ENCODE assay signal across 32 cellular contexts in genomic region chr3:9861626-9862130, GRCh38. TPM values are rescaled to one million over a fixed set of nuclear protein-coding genes. Genes with fewer than 3 reads are reported as not detected.
DNase-seq lines count a peak whose midpoint lies in the region; ATAC-seq, FAIRE-seq and TF ChIP-seq lines count a peak whose summit lies in the region.
"Had no signal": no experiment of that assay in that cellular context is flagged by ENCODE, and none has a peak within 500 bp of the region (broad histone marks: within the 10 kb centered on the region; RNA-seq: fewer than 3 reads in every experiment).

No MANE protein-coding gene starts in this region.

- H3K27ac ChIP-seq in HepG2 (ENCODE audit: extremely low read length, insufficient read depth, low read length) = no peak overlapping the region
- no peak overlapping the region for H3K27ac ChIP-seq in right lobe of liver
- peak overlapping the region; percentile 67 for H3K27ac ChIP-seq in lower lobe of right lung
- no peak overlapping the region for H3K27ac ChIP-seq in thyroid gland
- H3K27ac ChIP-seq: SK-N-MC had no signal

- FAIRE-seq in HepG2 (lab: Jason Lieb, UNC) = no peak
- FAIRE-seq: bronchial epithelial cell, frontal cortex, G401.6, islet of Langerhans had no signal

- H3K27me3 ChIP-seq in HepG2 (ENCODE audit: control insufficient read depth in 1 of 2, insufficient read depth in 2 of 2, low read length in 2 of 2) (peaks cover 0 to 12% of the 10 kb centered on the region in 2 experiments; a peak in 2 of 5 replicates), right lobe of liver (no peaks in the 10 kb centered on the region), lower lobe of right lung (ENCODE audit: low read depth) (no peaks in the 10 kb centered on the region), thyroid gland (no peaks in the 10 kb centered on the region)

- peak overlapping the region; percentile 80 for H3K4me2 ChIP-seq in HepG2 (ENCODE audit: low read depth, low read length)

- intact Hi-C loops in HepG2 (cut with micrococcal nuclease; ENCODE audit: unreplicated experiment) = loop anchor here (1.0 to 2.0 kb wide), 5 partner anchors 17 to 86 kb away; partner anchors contain the start of gene JAGN1
- intact Hi-C loops in right lobe of liver (cut with DNase I) = no loop called here
- intact Hi-C loops in lower lobe of right lung (cut with DNase I) = no loop called here
- intact Hi-C loops in posterior vena cava (cut with DNase I) = no loop called here
- intact Hi-C loops in thyroid gland (cut with DNase I) = no loop called here

- TF ChIP-seq EP300 in HepG2 (IDR thresholded peaks at IDR 0.05; ENCODE audit: low read depth in 2 of 2, low read length in 2 of 2) = no peak
- TF ChIP-seq EP300 in HepG2 (CRISPR knock-in tag; IDR thresholded peaks at IDR 0.05; ENCODE audit: borderline replicate concordance) = no peak

- H3K36me3 ChIP-seq in HepG2 (replicated peaks in 1 of 2; ENCODE audit: control insufficient read depth in 1 of 2, insufficient read depth in 2 of 2, low read length in 2 of 2) (no peaks in the 10 kb centered on the region), right lobe of liver (no peaks in the 10 kb centered on the region), lower lobe of right lung (no peaks in the 10 kb centered on the region), thyroid gland (no peaks in the 10 kb centered on the region)
- H3K36me3 ChIP-seq: esophagus squamous epithelium had no signal

- ATAC-seq in HepG2 (no peak), right lobe of liver (no peak), lower lobe of right lung (peak; percentile 15 to 29), HG02623 (IDR thresholded peaks at IDR 0.05; ENCODE audit: unreplicated experiment) (no peak), GM18505 (IDR thresholded peaks at IDR 0.05; ENCODE audit: unreplicated experiment) (no peak)
- ATAC-seq in stimulated activated naive CD8-positive, alpha-beta T cell treated with anti-CD3 and anti-CD28 coated beads, Interleukin-15, amount 100 ng/mL, for 72 hours = no peak

- no peaks in the 10 kb centered on the region for H3K79me2 ChIP-seq in HepG2 (ENCODE audit: insufficient read depth, low read length)

- peak overlapping the region in 1 of 3 experiments; percentile 77; a peak in 2 of 6 replicates for H3K4me3 ChIP-seq in HepG2 (replicated peaks in 1 of 3; ENCODE audit: insufficient read depth in 1 of 3, low read depth in 2 of 3, low read length in 3 of 3)
- no peak overlapping the region for H3K4me3 ChIP-seq in right lobe of liver
- no peak overlapping the region for H3K4me3 ChIP-seq in lower lobe of right lung
- H3K4me3 ChIP-seq in thyroid gland (replicated peaks in 1 of 3) = no peak overlapping the region
- H3K4me3 ChIP-seq: SK-N-MC had no signal

- no peak overlapping the region for H3K4me3 Mint-ChIP-seq in stimulated activated naive CD8-positive, alpha-beta T cell treated with anti-CD3 and anti-CD28 coated beads, Interleukin-15, amount 100 ng/mL, for 72 hours
- H3K4me3 Mint-ChIP-seq: activated naive CD4-positive, alpha-beta T cell treated with anti-CD3 and anti-CD28 coated beads for 36 hours had no signal

- H3K4me1 Mint-ChIP-seq in stimulated activated naive CD8-positive, alpha-beta T cell treated with anti-CD3 and anti-CD28 coated beads, Interleukin-15, amount 100 ng/mL, for 72 hours = peaks cover 8% of the 10 kb centered on the region

- no peak for TF ChIP-seq CTCF in HepG2 (CRISPR knock-in tag; IDR thresholded peaks at IDR 0.05)
- TF ChIP-seq CTCF in right lobe of liver (IDR thresholded peaks at IDR 0.05) = no peak
- no peak for TF ChIP-seq CTCF in lower lobe of right lung (IDR thresholded peaks at IDR 0.05)
- no peak for TF ChIP-seq CTCF in thyroid gland (IDR thresholded peaks at IDR 0.05)

- H2AFZ ChIP-seq in HepG2 (ENCODE audit: low read length) = no peak overlapping the region

- peak overlapping the region; percentile 61; the same call in 1 of the 2 replicates for H3K9ac ChIP-seq in HepG2 (ENCODE audit: insufficient read depth, low read depth, low read length)

- 14% methylated on average over 3 of the region's 5 CpGs for WGBS in HepG2 (ENCODE audit: low lambda C conversion rate)
- WGBS in right lobe of liver (ENCODE audit: insufficient coverage, low coverage, low lambda C conversion rate, missing lambda C conversion rate) = 82% methylated on average over 3 of the region's 5 CpGs
- 90 to 94% methylated on average over 3 to 5 of the region's 5 CpGs for WGBS in thyroid gland, 2 donors

- no peaks in the 10 kb centered on the region for H4K20me1 ChIP-seq in HepG2 (ENCODE audit: insufficient read depth, low read length)

- H3K9me3 ChIP-seq in HepG2 (ENCODE audit: low read length) (no peaks in the 10 kb centered on the region), right lobe of liver (no peaks in the 10 kb centered on the region), lower lobe of right lung (no peaks in the 10 kb centered on the region), thyroid gland (no peaks in the 10 kb centered on the region)
- H3K9me3 ChIP-seq: esophagus squamous epithelium had no signal

- TF ChIP-seq RAD21 in HepG2 (CRISPR knock-in tag; IDR thresholded peaks at IDR 0.05) = no peak

- DNase-seq in HepG2 (ENCODE audit: low spot score) (no peak), right lobe of liver (no peak), lower lobe of right lung (no peak), posterior vena cava (ENCODE audit: low spot score) (peak; percentile 17), thyroid gland (no peak)
- DNase-seq in stimulated activated naive CD8-positive, alpha-beta T cell treated with anti-CD3 and anti-CD28 coated beads, Interleukin-15, amount 100 ng/mL, for 72 hours = no peak
- DNase-seq: activated CD4-positive, alpha-beta T cell treated with anti-CD3 and anti-CD28 coated beads for 48 hours; activated naive CD4-positive, alpha-beta T cell treated with anti-CD3 and anti-CD28 coated beads for 36 hours; activated T-cell treated with anti-CD3 and anti-CD28 coated beads, Interleukin-2, amount 50 U/mL, for 72 hours; AML-193; amniotic stem cell; DMS53; esophagus squamous epithelium; Karpas-422; left ventricle myocardium superior; NCI-H1092 treated with DMSO at 0.1 percent for 48 hours; NCI-H1930; NCI-H2227 treated with DMSO at 0.1 percent for 48 hours; occipital lobe; stimulated activated CD4-positive, alpha-beta T cell treated with anti-CD3 and anti-CD28 coated beads, Interleukin-4, amount 100 ng/mL, for 24 hours; stimulated activated naive CD4-positive, alpha-beta T cell had no signal

- H3K27ac Mint-ChIP-seq in stimulated activated naive CD8-positive, alpha-beta T cell treated with anti-CD3 and anti-CD28 coated beads, Interleukin-15, amount 100 ng/mL, for 72 hours = no peak overlapping the region
- H3K27ac Mint-ChIP-seq: activated naive CD4-positive, alpha-beta T cell treated with anti-CD3 and anti-CD28 coated beads for 36 hours; activated T-cell treated with anti-CD3 and anti-CD28 coated beads, Interleukin-2, amount 50 U/mL, for 72 hours had no signal

- CTCF ChIA-PET in HepG2 (lab: Yijun Ruan, JAX; ENCODE audit: low intra/inter-chr PET ratio, low total read pairs) = interaction anchor here (0.8 to 1.8 kb wide), 4 partner anchors 27 to 85 kb away, joined by 4 to 14 read pairs (median 7); no protein-coding TSS in a partner anchor

- peaks cover 12% of the 10 kb centered on the region for H3K27me3 Mint-ChIP-seq in stimulated activated naive CD8-positive, alpha-beta T cell treated with anti-CD3 and anti-CD28 coated beads, Interleukin-15, amount 100 ng/mL, for 72 hours

- POLR2A ChIA-PET in HepG2 (lab: Yijun Ruan, JAX) = interaction anchor here (0.7 to 6.6 kb wide), 5 partner anchors 30 to 85 kb away, joined by 4 to 153 read pairs (median 5); partner anchors contain the start of genes CRELD1, IL17RC and IL17RE

- in situ Hi-C loops in HepG2 (cut with HindIII; ENCODE audit: extremely low pct_ligation_motif_present, low pct_unique_long_range_greater_than_20kb) = loop anchor here (5.0 kb wide), 1 partner anchor 36 kb away; no protein-coding TSS in a partner anchor

- no TSS peak for BruUV-seq in HepG2 (replicated peaks; lab: Mats Ljungman, UMichigan)

- TF ChIP-seq POLR2A in HepG2 (IDR thresholded peaks at IDR 0.05; ENCODE audit: insufficient read depth in 1 of 2, low read depth in 2 of 2, low read length in 2 of 2) = no peak
- TF ChIP-seq POLR2A in right lobe of liver (IDR thresholded peaks at IDR 0.05) = no peak
- TF ChIP-seq POLR2A in thyroid gland (IDR thresholded peaks at IDR 0.05) = no peak
- no peak for TF ChIP-seq POLR2A in GM18505 (IDR thresholded peaks at IDR 0.05; ENCODE audit: borderline replicate concordance, extremely low read depth, insufficient read depth, insufficient read length)

- peaks cover 45% of the 10 kb centered on the region for H3K4me1 ChIP-seq in HepG2 (ENCODE audit: insufficient read depth, low read length)
- no peaks in the 10 kb centered on the region for H3K4me1 ChIP-seq in right lobe of liver
- peaks cover 35% of the 10 kb centered on the region for H3K4me1 ChIP-seq in lower lobe of right lung
- peaks cover 10 to 18% of the 10 kb centered on the region in 2 donors for H3K4me1 ChIP-seq in thyroid gland

- H3K9me3 Mint-ChIP-seq in stimulated activated naive CD8-positive, alpha-beta T cell treated with anti-CD3 and anti-CD28 coated beads, Interleukin-15, amount 100 ng/mL, for 72 hours = no peaks in the 10 kb centered on the region
- H3K9me3 Mint-ChIP-seq: activated naive CD4-positive, alpha-beta T cell treated with anti-CD3 and anti-CD28 coated beads for 36 hours; activated T-cell treated with anti-CD3 and anti-CD28 coated beads, Interleukin-2, amount 50 U/mL, for 72 hours had no signal

RNA-seq across cellular contexts. Expression of gene RPUSD3, which starts 17.9 kb away (rescaled TPM):
- total RNA-seq in HepG2 (2016; rRNA removed; fragmentation: Illumina TruSeq; extraction: Trizol) (30.3 and 32.1 TPM in 2 replicates), right lobe of liver (10 to 100 TPM; 15.8 to 34.6 (median 22.4) TPM), lower lobe of right lung (36.5 TPM), posterior vena cava (10 to 100 TPM; 18.2 to 20.0 TPM), thyroid gland (10 to 100 TPM; 36.2 to 49.7 (median 37.5) TPM)
- 19.4 and 22.8 TPM in 2 replicates for total RNA-seq in HepG2 (2016; cell fraction: cytosol; rRNA removed; fragmentation: Illumina TruSeq; extraction: Trizol; ENCODE audit: low read depth)
- total RNA-seq in HepG2 (2016; cell fraction: insoluble cytoplasmic fraction; rRNA removed; fragmentation: Illumina TruSeq; extraction: Trizol) = 31.0 and 32.4 TPM in 2 replicates
- total RNA-seq in HepG2 (2016; cell fraction: membrane; rRNA removed; fragmentation: Illumina TruSeq; extraction: Trizol) = 23.0 and 24.2 TPM in 2 replicates
- total RNA-seq in HepG2 (2016; cell fraction: nucleus; rRNA removed; fragmentation: Illumina TruSeq; extraction: Trizol) = 15.6 and 16.2 TPM in 2 replicates
- polyA plus RNA-seq in HepG2 (2011; rRNA removed) = 48.7 and 55.5 TPM in 2 replicates
- 24.5 and 32.1 TPM in 2 replicates for polyA plus RNA-seq in HepG2 (2011; cell fraction: cytosol; rRNA removed)
- 33.9 and 36.3 TPM in 2 replicates for polyA plus RNA-seq in HepG2 (2011; cell fraction: nucleus; rRNA removed)
- polyA plus RNA-seq in HepG2 (2012) = 23.0 and 27.6 TPM in 2 replicates
- polyA plus RNA-seq in HepG2 (2016; cell fraction: cytosol; fragmentation: Illumina TruSeq; extraction: Trizol; ENCODE audit: low read depth) = 12.3 and 13.4 TPM in 2 replicates
- 42.6 and 42.9 TPM in 2 replicates for polyA plus RNA-seq in HepG2 (2016; cell fraction: insoluble cytoplasmic fraction; fragmentation: Illumina TruSeq; extraction: Trizol; ENCODE audit: low read depth)
- polyA plus RNA-seq in HepG2 (2016; cell fraction: membrane; fragmentation: Illumina TruSeq; extraction: Trizol; ENCODE audit: low read depth) = 17.8 TPM in 2 replicates
- polyA plus RNA-seq in HepG2 (2016; cell fraction: nucleus; fragmentation: Illumina TruSeq; extraction: Trizol; ENCODE audit: insufficient read depth, low read depth) = 39.3 and 39.8 TPM in 2 replicates
- 49.6 and 51.5 TPM in 2 replicates for polyA minus RNA-seq in HepG2 (2011; rRNA and poly(A)+ RNA removed; ENCODE audit: low replicate concordance)
- 11.9 and 14.9 TPM in 2 replicates for polyA minus RNA-seq in HepG2 (2011; cell fraction: cytosol; rRNA and poly(A)+ RNA removed)
- 5.7 and 11.1 TPM in 2 replicates for polyA minus RNA-seq in HepG2 (2011; cell fraction: nucleus; rRNA and poly(A)+ RNA removed)

RNA-seq across cellular contexts. Expression of gene CIDEC, which starts 18.4 kb away (rescaled TPM):
- total RNA-seq in HepG2 (2016; rRNA removed; fragmentation: Illumina TruSeq; extraction: Trizol) (2.5 and 2.8 TPM in 2 replicates), right lobe of liver (100 to 1,000 TPM in 1 of 6 experiments, 10 to 100 TPM in 1, 1 to 10 TPM in 4; 1.0 to 101 (median 2.7) TPM), lower lobe of right lung (not detected), posterior vena cava (1 to 10 TPM; 1.2 to 2.9 TPM), thyroid gland (1 to 10 TPM; 2.2 to 9.4 (median 3.0) TPM)
- 0.71 and 0.79 TPM in 2 replicates for total RNA-seq in HepG2 (2016; cell fraction: cytosol; rRNA removed; fragmentation: Illumina TruSeq; extraction: Trizol; ENCODE audit: low read depth)
- 2.8 and 3.0 TPM in 2 replicates for total RNA-seq in HepG2 (2016; cell fraction: insoluble cytoplasmic fraction; rRNA removed; fragmentation: Illumina TruSeq; extraction: Trizol)
- total RNA-seq in HepG2 (2016; cell fraction: membrane; rRNA removed; fragmentation: Illumina TruSeq; extraction: Trizol) = 1.1 TPM in 2 replicates
- total RNA-seq in HepG2 (2016; cell fraction: nucleus; rRNA removed; fragmentation: Illumina TruSeq; extraction: Trizol) = 1.1 and 1.7 TPM in 2 replicates
- 10.4 and 19.6 TPM in 2 replicates for polyA plus RNA-seq in HepG2 (2011; rRNA removed)
- polyA plus RNA-seq in HepG2 (2011; cell fraction: cytosol; rRNA removed) = 11.0 and 15.5 TPM in 2 replicates
- 4.8 and 7.9 TPM in 2 replicates for polyA plus RNA-seq in HepG2 (2011; cell fraction: nucleus; rRNA removed)
- polyA plus RNA-seq in HepG2 (2012) = 9.7 and 16.5 TPM in 2 replicates
- 0.90 and 1.2 TPM in 2 replicates for polyA plus RNA-seq in HepG2 (2016; cell fraction: cytosol; fragmentation: Illumina TruSeq; extraction: Trizol; ENCODE audit: low read depth)
- 4.1 and 5.5 TPM in 2 replicates for polyA plus RNA-seq in HepG2 (2016; cell fraction: insoluble cytoplasmic fraction; fragmentation: Illumina TruSeq; extraction: Trizol; ENCODE audit: low read depth)
- 1.00 and 1.2 TPM in 2 replicates for polyA plus RNA-seq in HepG2 (2016; cell fraction: membrane; fragmentation: Illumina TruSeq; extraction: Trizol; ENCODE audit: low read depth)
- polyA plus RNA-seq in HepG2 (2016; cell fraction: nucleus; fragmentation: Illumina TruSeq; extraction: Trizol; ENCODE audit: insufficient read depth, low read depth) = 1.8 and 2.8 TPM in 2 replicates
- 9.9 TPM in 1 of 2 replicates, not detected in the other for polyA minus RNA-seq in HepG2 (2011; rRNA and poly(A)+ RNA removed; ENCODE audit: low replicate concordance)
- 3.8 and 7.9 TPM in 2 replicates for polyA minus RNA-seq in HepG2 (2011; cell fraction: cytosol; rRNA and poly(A)+ RNA removed)
- polyA minus RNA-seq in HepG2 (2011; cell fraction: nucleus; rRNA and poly(A)+ RNA removed) = 2.4 and 5.2 TPM in 2 replicates
- total RNA-seq: A172; activated naive CD4-positive, alpha-beta T cell treated with anti-CD3 and anti-CD28 coated beads for 36 hours; bronchial epithelial cell; esophagus squamous epithelium; frontal cortex; H4; mononuclear cell; occipital lobe; T-helper 2 cell treated with Interferon-gamma antibody and Interleukin-4, amounts not matched to agents 100 ng/mL and 5 ng/mL, for 36 hours had no signal

RNA-seq across cellular contexts. Expression of gene JAGN1, which starts 28.7 kb away (rescaled TPM):
- 40.9 and 50.9 TPM in 2 replicates for total RNA-seq in HepG2 (2016; rRNA removed; fragmentation: Illumina TruSeq; extraction: Trizol)
- 30.5 and 31.6 TPM in 2 replicates for total RNA-seq in HepG2 (2016; cell fraction: cytosol; rRNA removed; fragmentation: Illumina TruSeq; extraction: Trizol; ENCODE audit: low read depth)
- total RNA-seq in HepG2 (2016; cell fraction: insoluble cytoplasmic fraction; rRNA removed; fragmentation: Illumina TruSeq; extraction: Trizol) = 39.2 and 48.3 TPM in 2 replicates
- 58.9 and 62.5 TPM in 2 replicates for total RNA-seq in HepG2 (2016; cell fraction: membrane; rRNA removed; fragmentation: Illumina TruSeq; extraction: Trizol)
- 26.1 and 35.8 TPM in 2 replicates for total RNA-seq in HepG2 (2016; cell fraction: nucleus; rRNA removed; fragmentation: Illumina TruSeq; extraction: Trizol)
- 49.9 and 59.1 TPM in 2 replicates for polyA plus RNA-seq in HepG2 (2011; rRNA removed)
- polyA plus RNA-seq in HepG2 (2011; cell fraction: cytosol; rRNA removed) = 62.8 and 77.2 TPM in 2 replicates
- 15.6 and 21.2 TPM in 2 replicates for polyA plus RNA-seq in HepG2 (2011; cell fraction: nucleus; rRNA removed)
- polyA plus RNA-seq in HepG2 (2012) = 51.5 and 51.6 TPM in 2 replicates
- 34.8 and 36.6 TPM in 2 replicates for polyA plus RNA-seq in HepG2 (2016; cell fraction: cytosol; fragmentation: Illumina TruSeq; extraction: Trizol; ENCODE audit: low read depth)
- polyA plus RNA-seq in HepG2 (2016; cell fraction: insoluble cytoplasmic fraction; fragmentation: Illumina TruSeq; extraction: Trizol; ENCODE audit: low read depth) = 49.7 and 50.5 TPM in 2 replicates
- polyA plus RNA-seq in HepG2 (2016; cell fraction: membrane; fragmentation: Illumina TruSeq; extraction: Trizol; ENCODE audit: low read depth) = 63.1 and 68.7 TPM in 2 replicates
- 55.7 and 65.1 TPM in 2 replicates for polyA plus RNA-seq in HepG2 (2016; cell fraction: nucleus; fragmentation: Illumina TruSeq; extraction: Trizol; ENCODE audit: insufficient read depth, low read depth)
- polyA minus RNA-seq in HepG2 (2011; rRNA and poly(A)+ RNA removed; ENCODE audit: low replicate concordance) = 106 and 114 TPM in 2 replicates
- 28.1 and 40.9 TPM in 2 replicates for polyA minus RNA-seq in HepG2 (2011; cell fraction: cytosol; rRNA and poly(A)+ RNA removed)
- 16.2 and 24.0 TPM in 2 replicates for polyA minus RNA-seq in HepG2 (2011; cell fraction: nucleus; rRNA and poly(A)+ RNA removed)
- 10 to 100 TPM; 20.5 to 40.6 (median 26.5) TPM for total RNA-seq in right lobe of liver
- 23.8 TPM for total RNA-seq in lower lobe of right lung
- 10 to 100 TPM; 19.6 to 20.0 TPM for total RNA-seq in posterior vena cava
- total RNA-seq in thyroid gland = 10 to 100 TPM; 18.9 to 37.5 (median 32.7) TPM

RNA-seq across cellular contexts. Expression of gene IL17RE, which starts 41.0 kb away (rescaled TPM):
- 6.7 and 14.5 TPM in 2 replicates for total RNA-seq in HepG2 (2016; rRNA removed; fragmentation: Illumina TruSeq; extraction: Trizol)
- total RNA-seq in HepG2 (2016; cell fraction: cytosol; rRNA removed; fragmentation: Illumina TruSeq; extraction: Trizol; ENCODE audit: low read depth) = 2.7 and 3.5 TPM in 2 replicates
- total RNA-seq in HepG2 (2016; cell fraction: insoluble cytoplasmic fraction; rRNA removed; fragmentation: Illumina TruSeq; extraction: Trizol) = 6.0 and 11.8 TPM in 2 replicates
- 4.7 and 5.3 TPM in 2 replicates for total RNA-seq in HepG2 (2016; cell fraction: membrane; rRNA removed; fragmentation: Illumina TruSeq; extraction: Trizol)
- total RNA-seq in HepG2 (2016; cell fraction: nucleus; rRNA removed; fragmentation: Illumina TruSeq; extraction: Trizol) = 15.9 and 16.0 TPM in 2 replicates
- polyA plus RNA-seq in HepG2 (2011; rRNA removed) = 24.1 and 36.3 TPM in 2 replicates
- polyA plus RNA-seq in HepG2 (2011; cell fraction: cytosol; rRNA removed) = 12.1 and 13.8 TPM in 2 replicates
- polyA plus RNA-seq in HepG2 (2011; cell fraction: nucleus; rRNA removed) = 99.7 and 101 TPM in 2 replicates
- 13.7 and 18.1 TPM in 2 replicates for polyA plus RNA-seq in HepG2 (2012)
- polyA plus RNA-seq in HepG2 (2016; cell fraction: cytosol; fragmentation: Illumina TruSeq; extraction: Trizol; ENCODE audit: low read depth) = 2.0 and 2.3 TPM in 2 replicates
- 7.0 and 8.1 TPM in 2 replicates for polyA plus RNA-seq in HepG2 (2016; cell fraction: insoluble cytoplasmic fraction; fragmentation: Illumina TruSeq; extraction: Trizol; ENCODE audit: low read depth)
- 3.3 and 3.7 TPM in 2 replicates for polyA plus RNA-seq in HepG2 (2016; cell fraction: membrane; fragmentation: Illumina TruSeq; extraction: Trizol; ENCODE audit: low read depth)
- polyA plus RNA-seq in HepG2 (2016; cell fraction: nucleus; fragmentation: Illumina TruSeq; extraction: Trizol; ENCODE audit: insufficient read depth, low read depth) = 31.0 and 39.3 TPM in 2 replicates
- polyA minus RNA-seq in HepG2 (2011; rRNA and poly(A)+ RNA removed; ENCODE audit: low replicate concordance) = 2.4 and 35.1 TPM in 2 replicates
- polyA minus RNA-seq in HepG2 (2011; cell fraction: cytosol; rRNA and poly(A)+ RNA removed) = 6.0 and 7.9 TPM in 2 replicates
- polyA minus RNA-seq in HepG2 (2011; cell fraction: nucleus; rRNA and poly(A)+ RNA removed) = 22.7 and 33.4 TPM in 2 replicates
- 1 to 10 TPM; 1.1 to 4.6 (median 2.2) TPM for total RNA-seq in right lobe of liver
- total RNA-seq in lower lobe of right lung = 21.5 TPM
- total RNA-seq in posterior vena cava = 1 to 10 TPM; 9.6 to 10.0 TPM
- total RNA-seq in thyroid gland = 1 to 10 TPM; 3.7 to 8.1 (median 6.7) TPM
- total RNA-seq: H4, occipital lobe had no signal

RNA-seq across cellular contexts. Expression of gene TTLL3, which starts 51.6 kb away (rescaled TPM):
- 1.9 and 9.5 TPM in 2 replicates for total RNA-seq in HepG2 (2016; rRNA removed; fragmentation: Illumina TruSeq; extraction: Trizol)
- total RNA-seq in HepG2 (2016; cell fraction: cytosol; rRNA removed; fragmentation: Illumina TruSeq; extraction: Trizol; ENCODE audit: low read depth) = 2.5 and 4.8 TPM in 2 replicates
- 3.0 and 10.9 TPM in 2 replicates for total RNA-seq in HepG2 (2016; cell fraction: insoluble cytoplasmic fraction; rRNA removed; fragmentation: Illumina TruSeq; extraction: Trizol)
- 2.5 and 4.3 TPM in 2 replicates for total RNA-seq in HepG2 (2016; cell fraction: membrane; rRNA removed; fragmentation: Illumina TruSeq; extraction: Trizol)
- total RNA-seq in HepG2 (2016; cell fraction: nucleus; rRNA removed; fragmentation: Illumina TruSeq; extraction: Trizol) = 18.5 and 22.1 TPM in 2 replicates
- 51.2 and 59.3 TPM in 2 replicates for polyA plus RNA-seq in HepG2 (2011; rRNA removed)
- polyA plus RNA-seq in HepG2 (2011; cell fraction: cytosol; rRNA removed) = 10.0 and 13.7 TPM in 2 replicates
- polyA plus RNA-seq in HepG2 (2011; cell fraction: nucleus; rRNA removed) = 463 and 502 TPM in 2 replicates
- 30.3 and 36.9 TPM in 2 replicates for polyA plus RNA-seq in HepG2 (2012)
- polyA plus RNA-seq in HepG2 (2016; cell fraction: cytosol; fragmentation: Illumina TruSeq; extraction: Trizol; ENCODE audit: low read depth) = 0.27 and 0.43 TPM in 2 replicates
- polyA plus RNA-seq in HepG2 (2016; cell fraction: insoluble cytoplasmic fraction; fragmentation: Illumina TruSeq; extraction: Trizol; ENCODE audit: low read depth) = 2.5 and 2.6 TPM in 2 replicates
- polyA plus RNA-seq in HepG2 (2016; cell fraction: membrane; fragmentation: Illumina TruSeq; extraction: Trizol; ENCODE audit: low read depth) = 0.88 and 2.6 TPM in 2 replicates
- polyA plus RNA-seq in HepG2 (2016; cell fraction: nucleus; fragmentation: Illumina TruSeq; extraction: Trizol; ENCODE audit: insufficient read depth, low read depth) = 92.7 and 95.3 TPM in 2 replicates
- 42.0 and 56.1 TPM in 2 replicates for polyA minus RNA-seq in HepG2 (2011; rRNA and poly(A)+ RNA removed; ENCODE audit: low replicate concordance)
- 3.3 and 3.7 TPM in 2 replicates for polyA minus RNA-seq in HepG2 (2011; cell fraction: cytosol; rRNA and poly(A)+ RNA removed)
- polyA minus RNA-seq in HepG2 (2011; cell fraction: nucleus; rRNA and poly(A)+ RNA removed) = 83.4 and 89.9 TPM in 2 replicates
- 10 to 100 TPM in 3 of 6 experiments, 1 to 10 TPM in 3; 4.5 to 11.0 (median 8.6) TPM for total RNA-seq in right lobe of liver
- 50.0 TPM for total RNA-seq in lower lobe of right lung
- 10 to 100 TPM; 24.9 to 44.4 TPM for total RNA-seq in posterior vena cava
- 10 to 100 TPM; 39.0 to 64.6 (median 56.9) TPM for total RNA-seq in thyroid gland

Comparison
In these comparisons a context has a peak if more than half of its experiments do, and no peak if none do; other contexts are left out.
1. ATAC-seq: peak in lower lobe of right lung (2 of 2); none in HepG2 (single experiment), right lobe of liver (0 of 4), HG02623 (single experiment), GM18505 (single experiment) and stimulated activated naive CD8-positive, alpha-beta T cell treated with anti-CD3 and anti-CD28 coated beads, Interleukin-15, amount 100 ng/mL, for 72 hours (single experiment).